1 cellular context compared by ENCODE assay signal in genomic region chr14:69768873-69769272, GRCh38.
TF ChIP-seq lines count a peak whose summit lies in the region.

No MANE protein-coding gene starts in this region.

TF ChIP-seq in K562, 482 proteins besides CTCF, POLR2A, EP300 and RAD21 (continued from another document):
- no peak for TF ChIP-seq SRSF3 (IDR thresholded peaks at IDR 0.05; ENCODE audit: insufficient read depth, low read length)
